Comparison of ENCODE assay signal across 1 cellular context in the genomic region with DNA sequence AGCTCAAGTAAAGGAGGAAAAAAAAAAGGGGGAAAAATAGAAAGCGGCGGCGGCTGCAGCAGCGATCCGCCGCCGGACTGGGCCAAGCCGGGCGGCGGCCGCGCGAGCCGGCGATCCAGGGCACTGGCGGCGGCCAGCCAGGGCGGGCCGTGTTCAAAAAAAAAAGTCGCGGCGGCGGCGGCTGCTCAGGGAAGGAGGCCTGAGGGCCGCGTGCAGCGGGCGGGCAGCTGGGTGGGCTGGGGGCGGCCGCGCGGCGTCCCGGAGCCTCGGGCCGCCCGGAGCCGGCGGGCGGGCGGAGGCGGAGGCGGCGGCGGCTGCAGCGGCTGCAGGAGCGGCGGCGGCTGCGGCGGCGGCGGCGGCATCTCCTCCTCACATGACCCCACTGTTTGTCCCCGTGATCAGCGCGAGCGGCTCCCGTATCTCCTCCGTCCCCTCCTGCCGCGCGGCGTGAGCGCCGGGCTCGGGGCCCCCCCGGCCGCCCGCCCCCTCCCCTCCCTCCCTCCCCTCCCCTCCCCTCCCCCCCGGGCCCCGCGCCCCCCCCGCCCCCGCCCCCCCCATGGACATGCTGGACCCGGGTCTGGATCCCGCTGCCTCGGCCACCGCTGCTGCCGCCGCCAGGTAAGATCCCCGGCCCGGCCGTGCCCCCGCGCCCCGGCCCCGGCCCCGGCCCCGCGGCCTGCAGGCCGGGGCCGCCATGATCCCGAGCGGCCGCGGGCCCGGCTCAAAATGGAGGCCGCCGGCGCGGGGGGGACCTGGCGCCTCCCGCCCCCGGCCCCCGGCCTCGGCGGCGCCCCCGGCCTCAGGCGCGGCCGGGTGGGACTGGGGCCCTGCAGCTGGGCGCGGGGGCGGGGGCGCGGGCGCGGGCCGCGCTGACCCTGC.
TF ChIP-seq lines count a peak whose summit lies in the region.

A gene with protein sequence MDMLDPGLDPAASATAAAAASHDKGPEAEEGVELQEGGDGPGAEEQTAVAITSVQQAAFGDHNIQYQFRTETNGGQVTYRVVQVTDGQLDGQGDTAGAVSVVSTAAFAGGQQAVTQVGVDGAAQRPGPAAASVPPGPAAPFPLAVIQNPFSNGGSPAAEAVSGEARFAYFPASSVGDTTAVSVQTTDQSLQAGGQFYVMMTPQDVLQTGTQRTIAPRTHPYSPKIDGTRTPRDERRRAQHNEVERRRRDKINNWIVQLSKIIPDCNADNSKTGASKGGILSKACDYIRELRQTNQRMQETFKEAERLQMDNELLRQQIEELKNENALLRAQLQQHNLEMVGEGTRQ (plus strand): TSS at position 417 of the 879 bp plus-strand sequence. CDS start 140 bp downstream, at position 557.

TF ChIP-seq in K562, 482 proteins besides CTCF, POLR2A, EP300 and RAD21 (continued from another document and continues in another):
- peak; percentile 55; the same call in 1 of the 2 replicates for TF ChIP-seq FOXJ2 (tag; IDR thresholded peaks at IDR 0.05)
- TF ChIP-seq ERF (CRISPR knock-in tag; IDR thresholded peaks at IDR 0.05), result 0 out of 2 replicates have a peak, but pooled peaks have one; percentile 20
- TF ChIP-seq HOXB6 (CRISPR knock-in tag; IDR thresholded peaks at IDR 0.05; ENCODE audit: borderline replicate concordance), result no peak
- peak; percentile 10; the same call in 1 of the 2 replicates for TF ChIP-seq ZNF175 (CRISPR knock-in tag; IDR thresholded peaks at IDR 0.05; ENCODE audit: low read depth)
- TF ChIP-seq CCNT2 (IDR thresholded peaks at IDR 0.05; ENCODE audit: borderline replicate concordance, extremely low read depth, insufficient read length, low read depth, low read length), result peak; percentile 53
- TF ChIP-seq, protein P1, sequence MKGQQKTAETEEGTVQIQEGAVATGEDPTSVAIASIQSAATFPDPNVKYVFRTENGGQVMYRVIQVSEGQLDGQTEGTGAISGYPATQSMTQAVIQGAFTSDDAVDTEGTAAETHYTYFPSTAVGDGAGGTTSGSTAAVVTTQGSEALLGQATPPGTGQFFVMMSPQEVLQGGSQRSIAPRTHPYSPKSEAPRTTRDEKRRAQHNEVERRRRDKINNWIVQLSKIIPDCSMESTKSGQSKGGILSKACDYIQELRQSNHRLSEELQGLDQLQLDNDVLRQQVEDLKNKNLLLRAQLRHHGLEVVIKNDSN (CRISPR knock-in tag; IDR thresholded peaks at IDR 0.05), result peak; percentile 70
- TF ChIP-seq, protein P2, sequence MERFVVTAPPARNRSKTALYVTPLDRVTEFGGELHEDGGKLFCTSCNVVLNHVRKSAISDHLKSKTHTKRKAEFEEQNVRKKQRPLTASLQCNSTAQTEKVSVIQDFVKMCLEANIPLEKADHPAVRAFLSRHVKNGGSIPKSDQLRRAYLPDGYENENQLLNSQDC (CRISPR knock-in tag; IDR thresholded peaks at IDR 0.05), result no peak
- TF ChIP-seq, protein P3, sequence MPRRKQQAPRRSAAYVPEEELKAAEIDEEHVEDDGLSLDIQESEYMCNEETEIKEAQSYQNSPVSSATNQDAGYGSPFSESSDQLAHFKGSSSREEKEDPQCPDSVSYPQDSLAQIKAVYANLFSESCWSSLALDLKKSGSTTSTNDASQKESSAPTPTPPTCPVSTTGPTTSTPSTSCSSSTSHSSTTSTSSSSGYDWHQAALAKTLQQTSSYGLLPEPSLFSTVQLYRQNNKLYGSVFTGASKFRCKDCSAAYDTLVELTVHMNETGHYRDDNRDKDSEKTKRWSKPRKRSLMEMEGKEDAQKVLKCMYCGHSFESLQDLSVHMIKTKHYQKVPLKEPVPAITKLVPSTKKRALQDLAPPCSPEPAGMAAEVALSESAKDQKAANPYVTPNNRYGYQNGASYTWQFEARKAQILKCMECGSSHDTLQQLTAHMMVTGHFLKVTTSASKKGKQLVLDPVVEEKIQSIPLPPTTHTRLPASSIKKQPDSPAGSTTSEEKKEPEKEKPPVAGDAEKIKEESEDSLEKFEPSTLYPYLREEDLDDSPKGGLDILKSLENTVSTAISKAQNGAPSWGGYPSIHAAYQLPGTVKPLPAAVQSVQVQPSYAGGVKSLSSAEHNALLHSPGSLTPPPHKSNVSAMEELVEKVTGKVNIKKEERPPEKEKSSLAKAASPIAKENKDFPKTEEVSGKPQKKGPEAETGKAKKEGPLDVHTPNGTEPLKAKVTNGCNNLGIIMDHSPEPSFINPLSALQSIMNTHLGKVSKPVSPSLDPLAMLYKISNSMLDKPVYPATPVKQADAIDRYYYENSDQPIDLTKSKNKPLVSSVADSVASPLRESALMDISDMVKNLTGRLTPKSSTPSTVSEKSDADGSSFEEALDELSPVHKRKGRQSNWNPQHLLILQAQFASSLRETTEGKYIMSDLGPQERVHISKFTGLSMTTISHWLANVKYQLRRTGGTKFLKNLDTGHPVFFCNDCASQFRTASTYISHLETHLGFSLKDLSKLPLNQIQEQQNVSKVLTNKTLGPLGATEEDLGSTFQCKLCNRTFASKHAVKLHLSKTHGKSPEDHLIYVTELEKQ (CRISPR knock-in tag; IDR thresholded peaks at IDR 0.05), result no peak
- TF ChIP-seq, protein P4, sequence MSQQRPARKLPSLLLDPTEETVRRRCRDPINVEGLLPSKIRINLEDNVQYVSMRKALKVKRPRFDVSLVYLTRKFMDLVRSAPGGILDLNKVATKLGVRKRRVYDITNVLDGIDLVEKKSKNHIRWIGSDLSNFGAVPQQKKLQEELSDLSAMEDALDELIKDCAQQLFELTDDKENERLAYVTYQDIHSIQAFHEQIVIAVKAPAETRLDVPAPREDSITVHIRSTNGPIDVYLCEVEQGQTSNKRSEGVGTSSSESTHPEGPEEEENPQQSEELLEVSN (IDR thresholded peaks at IDR 0.05; ENCODE audit: borderline replicate concordance in 1 of 2, extremely low read depth in 1 of 2, insufficient read depth in 1 of 2, insufficient read length in 1 of 2, low read depth in 1 of 2, low read length in 1 of 2, poor library complexity in 1 of 2, severe bottlenecking in 1 of 2), result peak in 1 of 2 experiments; percentile 48
- TF ChIP-seq, protein P5, sequence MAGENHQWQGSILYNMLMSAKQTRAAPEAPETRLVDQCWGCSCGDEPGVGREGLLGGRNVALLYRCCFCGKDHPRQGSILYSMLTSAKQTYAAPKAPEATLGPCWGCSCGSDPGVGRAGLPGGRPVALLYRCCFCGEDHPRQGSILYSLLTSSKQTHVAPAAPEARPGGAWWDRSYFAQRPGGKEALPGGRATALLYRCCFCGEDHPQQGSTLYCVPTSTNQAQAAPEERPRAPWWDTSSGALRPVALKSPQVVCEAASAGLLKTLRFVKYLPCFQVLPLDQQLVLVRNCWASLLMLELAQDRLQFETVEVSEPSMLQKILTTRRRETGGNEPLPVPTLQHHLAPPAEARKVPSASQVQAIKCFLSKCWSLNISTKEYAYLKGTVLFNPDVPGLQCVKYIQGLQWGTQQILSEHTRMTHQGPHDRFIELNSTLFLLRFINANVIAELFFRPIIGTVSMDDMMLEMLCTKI (IDR thresholded peaks at IDR 0.05; ENCODE audit: partially characterized antibody), result no peak
- no peak for TF ChIP-seq ZBTB1 (CRISPR knock-in tag; IDR thresholded peaks at IDR 0.05; ENCODE audit: borderline replicate concordance, low read depth)
- TF ChIP-seq GABPB1 (CRISPR knock-in tag; IDR thresholded peaks at IDR 0.05), result no peak
- no peak for TF ChIP-seq RBM15 (IDR thresholded peaks at IDR 0.05; ENCODE audit: insufficient read depth, low read length)
- TF ChIP-seq, protein P6, sequence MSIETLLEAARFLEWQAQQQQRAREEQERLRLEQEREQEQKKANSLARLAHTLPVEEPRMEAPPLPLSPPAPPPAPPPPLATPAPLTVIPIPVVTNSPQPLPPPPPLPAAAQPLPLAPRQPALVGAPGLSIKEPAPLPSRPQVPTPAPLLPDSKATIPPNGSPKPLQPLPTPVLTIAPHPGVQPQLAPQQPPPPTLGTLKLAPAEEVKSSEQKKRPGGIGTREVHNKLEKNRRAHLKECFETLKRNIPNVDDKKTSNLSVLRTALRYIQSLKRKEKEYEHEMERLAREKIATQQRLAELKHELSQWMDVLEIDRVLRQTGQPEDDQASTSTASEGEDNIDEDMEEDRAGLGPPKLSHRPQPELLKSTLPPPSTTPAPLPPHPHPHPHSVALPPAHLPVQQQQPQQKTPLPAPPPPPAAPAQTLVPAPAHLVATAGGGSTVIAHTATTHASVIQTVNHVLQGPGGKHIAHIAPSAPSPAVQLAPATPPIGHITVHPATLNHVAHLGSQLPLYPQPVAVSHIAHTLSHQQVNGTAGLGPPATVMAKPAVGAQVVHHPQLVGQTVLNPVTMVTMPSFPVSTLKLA (conservative IDR thresholded peaks at IDR 0.05), result no peak
- TF ChIP-seq STAT5A (IDR thresholded peaks at IDR 0.05; ENCODE audit: borderline replicate concordance, low read length), result no peak
- no peak for TF ChIP-seq HCFC1 (IDR thresholded peaks at IDR 0.05; ENCODE audit: low read depth, low read length)
- no peak for TF ChIP-seq PPARD (CRISPR knock-in tag; IDR thresholded peaks at IDR 0.05)
- TF ChIP-seq, protein P7, sequence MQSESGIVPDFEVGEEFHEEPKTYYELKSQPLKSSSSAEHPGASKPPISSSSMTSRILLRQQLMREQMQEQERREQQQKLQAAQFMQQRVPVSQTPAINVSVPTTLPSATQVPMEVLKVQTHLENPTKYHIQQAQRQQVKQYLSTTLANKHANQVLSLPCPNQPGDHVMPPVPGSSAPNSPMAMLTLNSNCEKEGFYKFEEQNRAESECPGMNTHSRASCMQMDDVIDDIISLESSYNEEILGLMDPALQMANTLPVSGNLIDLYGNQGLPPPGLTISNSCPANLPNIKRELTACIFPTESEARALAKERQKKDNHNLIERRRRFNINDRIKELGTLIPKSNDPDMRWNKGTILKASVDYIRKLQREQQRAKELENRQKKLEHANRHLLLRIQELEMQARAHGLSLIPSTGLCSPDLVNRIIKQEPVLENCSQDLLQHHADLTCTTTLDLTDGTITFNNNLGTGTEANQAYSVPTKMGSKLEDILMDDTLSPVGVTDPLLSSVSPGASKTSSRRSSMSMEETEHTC (IDR thresholded peaks at IDR 0.05), result 0 out of 2 replicates have a peak, but pooled peaks have one; percentile 52
- TF ChIP-seq, protein P8, sequence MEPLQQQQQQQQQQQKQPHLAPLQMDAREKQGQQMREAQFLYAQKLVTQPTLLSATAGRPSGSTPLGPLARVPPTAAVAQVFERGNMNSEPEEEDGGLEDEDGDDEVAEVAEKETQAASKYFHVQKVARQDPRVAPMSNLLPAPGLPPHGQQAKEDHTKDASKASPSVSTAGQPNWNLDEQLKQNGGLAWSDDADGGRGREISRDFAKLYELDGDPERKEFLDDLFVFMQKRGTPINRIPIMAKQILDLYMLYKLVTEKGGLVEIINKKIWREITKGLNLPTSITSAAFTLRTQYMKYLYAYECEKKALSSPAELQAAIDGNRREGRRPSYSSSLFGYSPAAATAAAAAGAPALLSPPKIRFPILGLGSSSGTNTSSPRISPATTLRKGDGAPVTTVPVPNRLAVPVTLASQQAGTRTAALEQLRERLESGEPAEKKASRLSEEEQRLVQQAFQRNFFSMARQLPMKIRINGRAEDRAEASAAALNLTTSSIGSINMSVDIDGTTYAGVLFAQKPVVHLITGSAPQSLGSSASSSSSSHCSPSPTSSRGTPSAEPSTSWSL (CRISPR knock-in tag; IDR thresholded peaks at IDR 0.05; ENCODE audit: borderline replicate concordance), result no peak
- no peak for TF ChIP-seq ZNF143 (CRISPR knock-in tag; IDR thresholded peaks at IDR 0.05)
- TF ChIP-seq FOXJ3 (CRISPR knock-in tag; IDR thresholded peaks at IDR 0.05), result no peak
- TF ChIP-seq, protein P9, sequence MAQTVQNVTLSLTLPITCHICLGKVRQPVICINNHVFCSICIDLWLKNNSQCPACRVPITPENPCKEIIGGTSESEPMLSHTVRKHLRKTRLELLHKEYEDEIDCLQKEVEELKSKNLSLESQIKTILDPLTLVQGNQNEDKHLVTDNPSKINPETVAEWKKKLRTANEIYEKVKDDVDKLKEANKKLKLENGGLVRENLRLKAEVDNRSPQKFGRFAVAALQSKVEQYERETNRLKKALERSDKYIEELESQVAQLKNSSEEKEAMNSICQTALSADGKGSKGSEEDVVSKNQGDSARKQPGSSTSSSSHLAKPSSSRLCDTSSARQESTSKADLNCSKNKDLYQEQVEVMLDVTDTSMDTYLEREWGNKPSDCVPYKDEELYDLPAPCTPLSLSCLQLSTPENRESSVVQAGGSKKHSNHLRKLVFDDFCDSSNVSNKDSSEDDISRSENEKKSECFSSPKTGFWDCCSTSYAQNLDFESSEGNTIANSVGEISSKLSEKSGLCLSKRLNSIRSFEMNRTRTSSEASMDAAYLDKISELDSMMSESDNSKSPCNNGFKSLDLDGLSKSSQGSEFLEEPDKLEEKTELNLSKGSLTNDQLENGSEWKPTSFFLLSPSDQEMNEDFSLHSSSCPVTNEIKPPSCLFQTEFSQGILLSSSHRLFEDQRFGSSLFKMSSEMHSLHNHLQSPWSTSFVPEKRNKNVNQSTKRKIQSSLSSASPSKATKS (CRISPR knock-in tag; IDR thresholded peaks at IDR 0.05), result no peak
- no peak for TF ChIP-seq ZNF232 (CRISPR knock-in tag; IDR thresholded peaks at IDR 0.05)
- TF ChIP-seq, protein P10, sequence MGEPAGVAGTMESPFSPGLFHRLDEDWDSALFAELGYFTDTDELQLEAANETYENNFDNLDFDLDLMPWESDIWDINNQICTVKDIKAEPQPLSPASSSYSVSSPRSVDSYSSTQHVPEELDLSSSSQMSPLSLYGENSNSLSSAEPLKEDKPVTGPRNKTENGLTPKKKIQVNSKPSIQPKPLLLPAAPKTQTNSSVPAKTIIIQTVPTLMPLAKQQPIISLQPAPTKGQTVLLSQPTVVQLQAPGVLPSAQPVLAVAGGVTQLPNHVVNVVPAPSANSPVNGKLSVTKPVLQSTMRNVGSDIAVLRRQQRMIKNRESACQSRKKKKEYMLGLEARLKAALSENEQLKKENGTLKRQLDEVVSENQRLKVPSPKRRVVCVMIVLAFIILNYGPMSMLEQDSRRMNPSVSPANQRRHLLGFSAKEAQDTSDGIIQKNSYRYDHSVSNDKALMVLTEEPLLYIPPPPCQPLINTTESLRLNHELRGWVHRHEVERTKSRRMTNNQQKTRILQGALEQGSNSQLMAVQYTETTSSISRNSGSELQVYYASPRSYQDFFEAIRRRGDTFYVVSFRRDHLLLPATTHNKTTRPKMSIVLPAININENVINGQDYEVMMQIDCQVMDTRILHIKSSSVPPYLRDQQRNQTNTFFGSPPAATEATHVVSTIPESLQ (CRISPR knock-in tag; IDR thresholded peaks at IDR 0.05), result no peak
- TF ChIP-seq CHCHD3 (CRISPR knock-in tag; IDR thresholded peaks at IDR 0.05), result no peak
- TF ChIP-seq BHLHE40 (IDR thresholded peaks at IDR 0.05; ENCODE audit: low read length), result peak; percentile 73
- TF ChIP-seq PCBP1 (IDR thresholded peaks at IDR 0.05; ENCODE audit: low read depth, low read length, poor library complexity, severe bottlenecking), result peak; percentile 97
- TF ChIP-seq, protein P11, sequence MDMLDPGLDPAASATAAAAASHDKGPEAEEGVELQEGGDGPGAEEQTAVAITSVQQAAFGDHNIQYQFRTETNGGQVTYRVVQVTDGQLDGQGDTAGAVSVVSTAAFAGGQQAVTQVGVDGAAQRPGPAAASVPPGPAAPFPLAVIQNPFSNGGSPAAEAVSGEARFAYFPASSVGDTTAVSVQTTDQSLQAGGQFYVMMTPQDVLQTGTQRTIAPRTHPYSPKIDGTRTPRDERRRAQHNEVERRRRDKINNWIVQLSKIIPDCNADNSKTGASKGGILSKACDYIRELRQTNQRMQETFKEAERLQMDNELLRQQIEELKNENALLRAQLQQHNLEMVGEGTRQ (CRISPR knock-in tag; IDR thresholded peaks at IDR 0.05), result peak; percentile 83
- peak; percentile 96 for TF ChIP-seq HNRNPK (IDR thresholded peaks at IDR 0.05; ENCODE audit: low read depth, low read length, poor library complexity, severe bottlenecking)
- TF ChIP-seq MCM7 (IDR thresholded peaks at IDR 0.05), result no peak
- TF ChIP-seq BRD9 (IDR thresholded peaks at IDR 0.05; ENCODE audit: low read depth, partially characterized antibody), result no peak
- TF ChIP-seq PML (IDR thresholded peaks at IDR 0.05; ENCODE audit: low read length), result no peak
- no peak for TF ChIP-seq NCOA1 (IDR thresholded peaks at IDR 0.05; ENCODE audit: low read depth)
- TF ChIP-seq TEAD2 (tag; IDR thresholded peaks at IDR 0.05), result no peak
- TF ChIP-seq EWSR1 (IDR thresholded peaks at IDR 0.05; ENCODE audit: borderline replicate concordance, low read depth, partially characterized antibody), result no peak
- no peak for TF ChIP-seq NFXL1 (CRISPR knock-in tag; IDR thresholded peaks at IDR 0.05)
- TF ChIP-seq STAG1 (CRISPR knock-in tag; IDR thresholded peaks at IDR 0.05; ENCODE audit: borderline replicate concordance), result no peak
- TF ChIP-seq CREM (IDR thresholded peaks at IDR 0.05; ENCODE audit: low read depth), result 0 out of 2 replicates have a peak, but pooled peaks have one; percentile 35
